24 cellular contexts compared by ENCODE assay signal in the genomic region with DNA sequence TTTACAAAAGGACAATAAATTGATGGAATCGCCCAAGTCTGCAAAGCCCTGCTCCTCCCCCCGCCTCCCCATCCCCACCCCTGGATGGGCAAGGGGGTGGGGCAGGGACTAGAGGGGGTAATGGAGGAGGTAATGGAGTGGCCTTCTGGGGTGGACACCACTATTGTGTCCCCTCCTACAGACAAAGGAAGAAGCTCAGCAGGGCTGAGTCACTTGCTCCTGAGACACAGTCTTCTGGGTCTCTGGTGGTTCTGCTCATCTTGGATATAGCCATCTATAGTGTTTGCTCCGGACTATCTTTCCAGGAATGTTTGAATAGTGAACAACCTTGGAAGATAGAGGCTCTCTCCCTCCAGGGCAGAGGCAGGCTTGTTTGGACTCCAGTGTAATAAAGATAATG.
"Had no signal": no experiment of that assay in that cellular context is flagged by ENCODE, and none has a peak within 500 bp of the region (broad histone marks: within the 10 kb centered on the region; RNA-seq: fewer than 3 reads in every experiment).

No MANE protein-coding gene starts in this region.

- H3K4me3 ChIP-seq: breast epithelium, SK-N-MC had no signal

- DNase-seq: activated CD4-positive, alpha-beta memory T cell treated with anti-CD3 and anti-CD28 coated beads for 36 hours; activated CD4-positive, alpha-beta T cell treated with anti-CD3 and anti-CD28 coated beads, Interleukin-2, amount 10 ng/mL, durations not matched to agents 7 days and 5 days; activated CD4-positive, CD25-positive, alpha-beta regulatory T cell; activated CD8-positive, alpha-beta memory T cell treated with anti-CD3 and anti-CD28 coated beads for 24 hours; activated naive CD4-positive, alpha-beta T cell treated with anti-CD3 and anti-CD28 coated beads, Interleukin-2, amount 50 U/mL, for 16 hours; activated T-cell treated with anti-CD3 and anti-CD28 coated beads, Interleukin-2, amount 50 U/mL, for 48 hours; caudate nucleus; KG1; NCI-H1048; NCI-H1694; NCI-H2029; NCI-H510A treated with DMSO at 0.1 percent for 48 hours; NCI-H69; NK-92 treated with Interleukin-12 subunit alpha and Interleukin-12 subunit beta, amount 100 ng/mL, for 24 hours; OCI-M1; RPMI8226; T-cell; T-helper 2 cell; T1000 had no signal

- H3K9me3 ChIP-seq: breast epithelium had no signal

- H3K27ac ChIP-seq: breast epithelium, SK-N-MC had no signal

- H3K4me1 ChIP-seq: breast epithelium had no signal

- H3K36me3 ChIP-seq: breast epithelium had no signal

- ATAC-seq: activated T-helper 17 cell treated with anti-CD3 and anti-CD28 coated beads, Interleukin-2, amount 50 U/mL, for 72 hours; Panc1; Right ventricle myocardium inferior; T-cell had no signal
